ENCODE assay signal across 30 cellular contexts in genomic region chr5:3362606-3362910, GRCh38.
"Had no signal": no experiment of that assay in that cellular context is flagged by ENCODE, and none has a peak within 500 bp of the region (broad histone marks: within the 10 kb centered on the region; RNA-seq: fewer than 3 reads in every experiment).

No MANE protein-coding gene starts in this region.

- H3K27ac ChIP-seq: ascending aorta, SK-N-MC, WERI-Rb-1 had no signal

- H3K27me3 Mint-ChIP-seq: activated CD4-positive, alpha-beta memory T cell treated with anti-CD3 and anti-CD28 coated beads, Interleukin-2, amount 10 ng/mL, durations not matched to agents 7 days and 5 days; activated naive CD4-positive, alpha-beta T cell treated with anti-CD3 and anti-CD28 coated beads, Interleukin-2, amount 50 U/mL, for 24 hours; activated naive CD8-positive, alpha-beta T cell treated with anti-CD3 and anti-CD28 coated beads, Interleukin-2, amount 10 ng/mL, durations not matched to agents 7 days and 5 days; activated T-cell treated with anti-CD3 and anti-CD28 coated beads, Interleukin-2, amount 50 U/mL, for 24 hours; IgD-negative memory B cell had no signal

- H3K9me3 ChIP-seq: ascending aorta had no signal

- DNase-seq: activated CD4-positive, alpha-beta memory T cell treated with anti-CD3 and anti-CD28 coated beads, Interleukin-2, amount 10 ng/mL, durations not matched to agents 7 days and 5 days; activated CD4-positive, alpha-beta T cell treated with anti-CD3 and anti-CD28 coated beads for 1 hour; activated CD4-positive, alpha-beta T cell treated with anti-CD3 and anti-CD28 coated beads for 48 hours; activated CD4-positive, CD25-positive, alpha-beta regulatory T cell; activated gamma-delta T cell; activated naive CD4-positive, alpha-beta T cell treated with Interleukin-2 at 50 U/mL for 16 hours; activated naive CD8-positive, alpha-beta T cell treated with anti-CD3 and anti-CD28 coated beads, Interleukin-2, amount 10 ng/mL, durations not matched to agents 7 days and 5 days; activated T-cell treated with anti-CD3 and anti-CD28 coated beads, Interleukin-2, amount 50 U/mL, for 24 hours; amygdala; caudate nucleus; Karpas-422; KBM-7; NCI-H1048; NCI-H1105 treated with DMSO at 0.1 percent for 48 hours; NCI-H1436; NCI-H1694; NCI-H1930; NCI-H2081 treated with DMSO at 0.1 percent for 48 hours; NCI-H226; NCI-H446 treated with DMSO at 0.1 percent for 48 hours; NCI-H524 treated with DMSO at 0.1 percent for 48 hours; NK-92 treated with Interleukin-12 subunit alpha and Interleukin-12 subunit beta, amount 100 ng/mL, for 24 hours; Right ventricle myocardium superior; T1000; WERI-Rb-1 had no signal

- H3K4me1 Mint-ChIP-seq: activated CD4-positive, alpha-beta memory T cell treated with anti-CD3 and anti-CD28 coated beads, Interleukin-2, amount 10 ng/mL, durations not matched to agents 7 days and 5 days; activated naive CD4-positive, alpha-beta T cell treated with anti-CD3 and anti-CD28 coated beads, Interleukin-2, amount 50 U/mL, for 24 hours; activated naive CD8-positive, alpha-beta T cell treated with anti-CD3 and anti-CD28 coated beads, Interleukin-2, amount 10 ng/mL, durations not matched to agents 7 days and 5 days; IgD-negative memory B cell had no signal

- H3K9me3 Mint-ChIP-seq: activated naive CD4-positive, alpha-beta T cell treated with anti-CD3 and anti-CD28 coated beads, Interleukin-2, amount 50 U/mL, for 24 hours; activated T-cell treated with anti-CD3 and anti-CD28 coated beads, Interleukin-2, amount 50 U/mL, for 24 hours had no signal

- H3K4me1 ChIP-seq: ascending aorta had no signal

- H3K4me3 Mint-ChIP-seq: activated CD4-positive, alpha-beta memory T cell treated with anti-CD3 and anti-CD28 coated beads, Interleukin-2, amount 10 ng/mL, durations not matched to agents 7 days and 5 days; activated naive CD4-positive, alpha-beta T cell treated with anti-CD3 and anti-CD28 coated beads, Interleukin-2, amount 50 U/mL, for 24 hours; activated naive CD8-positive, alpha-beta T cell treated with anti-CD3 and anti-CD28 coated beads, Interleukin-2, amount 10 ng/mL, durations not matched to agents 7 days and 5 days; activated T-cell treated with anti-CD3 and anti-CD28 coated beads, Interleukin-2, amount 50 U/mL, for 24 hours; IgD-negative memory B cell had no signal

- H3K36me3 ChIP-seq: ascending aorta, WERI-Rb-1 had no signal

- H3K36me3 Mint-ChIP-seq: activated naive CD4-positive, alpha-beta T cell treated with anti-CD3 and anti-CD28 coated beads, Interleukin-2, amount 50 U/mL, for 24 hours; activated naive CD8-positive, alpha-beta T cell treated with anti-CD3 and anti-CD28 coated beads, Interleukin-2, amount 10 ng/mL, durations not matched to agents 7 days and 5 days had no signal

- H3K4me3 ChIP-seq: ascending aorta, SK-N-MC had no signal

- H3K27me3 ChIP-seq: ascending aorta had no signal

- H3K27ac Mint-ChIP-seq: activated CD4-positive, alpha-beta memory T cell treated with anti-CD3 and anti-CD28 coated beads, Interleukin-2, amount 10 ng/mL, durations not matched to agents 7 days and 5 days; activated naive CD4-positive, alpha-beta T cell treated with anti-CD3 and anti-CD28 coated beads, Interleukin-2, amount 50 U/mL, for 24 hours; activated naive CD8-positive, alpha-beta T cell treated with anti-CD3 and anti-CD28 coated beads, Interleukin-2, amount 10 ng/mL, durations not matched to agents 7 days and 5 days; activated T-cell treated with anti-CD3 and anti-CD28 coated beads, Interleukin-2, amount 50 U/mL, for 24 hours; activated T-helper 2 cell treated with anti-CD3 and anti-CD28 coated beads, Interferon-gamma antibody, Interleukin-2, Interleukin-4, amounts not matched to agents 10 μg/mL and 5 μg/mL and 100 μg/mL, durations not matched to agents 14 hours and 24 hours and 36 hours; IgD-negative memory B cell had no signal
